In genomic region chr16:72832640-72833039, GRCh38 we compare ENCODE assay signal across 8 cellular contexts.
DNase-seq lines count a peak whose midpoint lies in the region; ATAC-seq and TF ChIP-seq lines count a peak whose summit lies in the region.

No MANE protein-coding gene starts in this region.

- no peak overlapping the region for H3K4me2 ChIP-seq in fibroblast of lung (ENCODE audit: extremely low read depth, insufficient read depth, low read length)
- H3K4me2 ChIP-seq in neural progenitor cell = no peak overlapping the region

- no peak overlapping the region for H3K4me3 Mint-ChIP-seq in neural progenitor cell

- H2AFZ ChIP-seq in fibroblast of lung (ENCODE audit: low read length) (no peak overlapping the region), neural progenitor cell (replicated peaks) (no peak overlapping the region)

- peaks cover 10% of the 10 kb centered on the region for H3K36me3 Mint-ChIP-seq in neural progenitor cell

- peaks cover 51% of the 10 kb centered on the region for H3K4me1 Mint-ChIP-seq in neural progenitor cell

- H3K79me2 ChIP-seq in fibroblast of lung (ENCODE audit: control insufficient read depth, insufficient read depth, low read length) = no peaks in the 10 kb centered on the region
- H3K79me2 ChIP-seq in neural progenitor cell (ENCODE audit: low read depth) = no peaks in the 10 kb centered on the region

- H3K9ac ChIP-seq in fibroblast of lung (ENCODE audit: insufficient read depth, low read length) = no peak overlapping the region
- no peak overlapping the region for H3K9ac ChIP-seq in neural progenitor cell

- H3K27ac ChIP-seq in A673 (ENCODE audit: low read depth, low read length, poor library complexity, severe bottlenecking) (no peak overlapping the region), fibroblast of lung (ENCODE audit: insufficient read depth, low read length) (no peak overlapping the region), neural progenitor cell (no peak overlapping the region), stomach (no peak overlapping the region)

- H3F3A ChIP-seq in neural progenitor cell (ENCODE audit: low read depth) = no peaks in the 10 kb centered on the region

- no peak for TF ChIP-seq POLR2A in stomach (IDR thresholded peaks at IDR 0.05)

- peak; percentile 68 for ATAC-seq in HG03175 (IDR thresholded peaks at IDR 0.05; ENCODE audit: unreplicated experiment)

- intact Hi-C loops in A673 (cut with micrococcal nuclease; ENCODE audit: unreplicated experiment) (loop anchor here (2.0 to 5.0 kb wide), 3 partner anchors 128 to 365 kb away; no protein-coding TSS in a partner anchor), stomach (cut with DNase I; ENCODE audit: low total_unique reads) (no loop called here)

- no peak for TF ChIP-seq EP300 in stomach (IDR thresholded peaks at IDR 0.05)

- BruUV-seq in A673 (replicated peaks; lab: Mats Ljungman, UMichigan) = no TSS peak

- POLR2A ChIA-PET in A673 (lab: Charles Lee; ENCODE audit: low non-redundant PET) = no interaction called here

- H3K27ac Mint-ChIP-seq in neural progenitor cell = no peak overlapping the region

- H4K20me1 ChIP-seq in fibroblast of lung (ENCODE audit: control insufficient read depth, extremely low read depth, insufficient read depth, low read length) (no peaks in the 10 kb centered on the region), neural progenitor cell (ENCODE audit: low read depth) (no peaks in the 10 kb centered on the region)

- peaks cover 5% of the 10 kb centered on the region for H3K27me3 Mint-ChIP-seq in neural progenitor cell (ENCODE audit: insufficient read depth, low read depth)

- H3K36me3 ChIP-seq in A673 (ENCODE audit: insufficient read depth, low read length, poor library complexity, severe bottlenecking) (no peaks in the 10 kb centered on the region), fibroblast of lung (ENCODE audit: control insufficient read depth, insufficient read depth, low read length) (no peaks in the 10 kb centered on the region), neural progenitor cell (no peaks in the 10 kb centered on the region), stomach (peaks cover 3 to 15% (median 10%) of the 10 kb centered on the region in 4 donors)

- no peaks in the 10 kb centered on the region for H3K9me3 ChIP-seq in A673 (ENCODE audit: low read depth, low read length, poor library complexity, severe bottlenecking)
- H3K9me3 ChIP-seq in fibroblast of lung (ENCODE audit: control insufficient read depth, insufficient read depth, low read depth, low read length) = no peaks in the 10 kb centered on the region
- H3K9me3 ChIP-seq in neural progenitor cell (ENCODE audit: low read depth) = no peaks in the 10 kb centered on the region
- H3K9me3 ChIP-seq in stomach = no peaks in the 10 kb centered on the region

- no peaks in the 10 kb centered on the region for H3K27me3 ChIP-seq in A673 (replicated peaks; ENCODE audit: insufficient read depth, low read depth, low read length, poor library complexity)
- H3K27me3 ChIP-seq in fibroblast of lung (ENCODE audit: control insufficient read depth, insufficient read depth, low read length) = no peaks in the 10 kb centered on the region
- no peaks in the 10 kb centered on the region for H3K27me3 ChIP-seq in neural progenitor cell
- H3K27me3 ChIP-seq in stomach = no peaks in the 10 kb centered on the region

- no peaks in the 10 kb centered on the region for H3K4me1 ChIP-seq in A673 (ENCODE audit: insufficient read depth, low read length, poor library complexity, severe bottlenecking)
- peaks cover 1% of the 10 kb centered on the region for H3K4me1 ChIP-seq in fibroblast of lung (ENCODE audit: control insufficient read depth, extremely low read depth, insufficient read depth, low read length)
- H3K4me1 ChIP-seq in neural progenitor cell = peaks cover 3% of the 10 kb centered on the region
- H3K4me1 ChIP-seq in stomach = peaks cover 0 to 28% (median 17%) of the 10 kb centered on the region in 4 donors

- CTCF ChIA-PET in A673 (lab: Charles Lee) = interaction anchor here (0.5 to 2.1 kb wide), 26 partner anchors 8 to 575 kb away, joined by 3 to 19 read pairs (median 4); no protein-coding TSS in a partner anchor

- no peaks in the 10 kb centered on the region for H3K9me3 Mint-ChIP-seq in neural progenitor cell

- WGBS in stomach, 5 donors = 18 to 26% (median 20%) methylated on average over 6 of the region's 6 CpGs

- TF ChIP-seq CTCF in A673 (conservative IDR thresholded peaks at IDR 0.05; ENCODE audit: low read depth, low read length) (peak; percentile 100), GM12875 (IDR thresholded peaks at IDR 0.05; ENCODE audit: borderline replicate concordance, insufficient read depth, low read depth, low read length) (peak; percentile 99), fibroblast of lung (conservative IDR thresholded peaks at IDR 0.05 in 1 of 2, IDR thresholded peaks at IDR 0.05 in 1 of 2; ENCODE audit: low read depth in 1 of 2, low read length in 2 of 2) (peak; percentile 99 to 100), neural progenitor cell (IDR thresholded peaks at IDR 0.05) (peak; percentile 100), stomach (IDR thresholded peaks at IDR 0.05) (peak in 6 of 7 experiments; percentile 41 to 99 (median 96))

- H3K4me3 ChIP-seq in A673 (ENCODE audit: low read depth, low read length, poor library complexity, severe bottlenecking) = no peak overlapping the region
- no peak overlapping the region for H3K4me3 ChIP-seq in GM12875 (ENCODE audit: low read depth, low read length)
- no peak overlapping the region for H3K4me3 ChIP-seq in fibroblast of lung (replicated peaks in 1 of 4; ENCODE audit: control extremely low read depth in 1 of 4, insufficient read depth in 1 of 4, low read depth in 3 of 4, low read length in 4 of 4)
- no peak overlapping the region for H3K4me3 ChIP-seq in neural progenitor cell
- no peak overlapping the region for H3K4me3 ChIP-seq in stomach

- DNase-seq in A673 (ENCODE audit: low spot score) (peak; percentile 81), NOMO-1 (lab: John Stamatoyannopoulos, UW; ENCODE audit: unreplicated experiment in 2 of 2) (peak; percentile 29 to 47), fibroblast of lung (ENCODE audit: low read depth in 2 of 2) (peak; percentile 53 to 73), neural progenitor cell (ENCODE audit: low spot score) (peak; percentile 82), stomach (peak; percentile 86)
- peak; percentile 63 for DNase-seq in activated T-cell treated with anti-CD3 and anti-CD28 coated beads, Interleukin-2, amount 50 U/mL, for 1 hour
